Comparison of ENCODE assay signal across 2 cellular contexts in genomic region chr14:64318695-64319094, GRCh38. TPM values are rescaled to one million over a fixed set of nuclear protein-coding genes. Genes with fewer than 3 reads are reported as not detected.
"Had no signal": no experiment of that assay in that cellular context is flagged by ENCODE, and none has a peak within 500 bp of the region (broad histone marks: within the 10 kb centered on the region; RNA-seq: fewer than 3 reads in every experiment).

No MANE protein-coding gene starts in this region.

RNA-seq across cellular contexts. Expression of gene ESR2, which starts 24.5 kb away (rescaled TPM):
- total RNA-seq: osteoblast, smooth muscle cell had no signal
- polyA plus RNA-seq: smooth muscle cell had no signal
